Comparison of ENCODE assay signal across 9 cellular contexts in the genomic region with DNA sequence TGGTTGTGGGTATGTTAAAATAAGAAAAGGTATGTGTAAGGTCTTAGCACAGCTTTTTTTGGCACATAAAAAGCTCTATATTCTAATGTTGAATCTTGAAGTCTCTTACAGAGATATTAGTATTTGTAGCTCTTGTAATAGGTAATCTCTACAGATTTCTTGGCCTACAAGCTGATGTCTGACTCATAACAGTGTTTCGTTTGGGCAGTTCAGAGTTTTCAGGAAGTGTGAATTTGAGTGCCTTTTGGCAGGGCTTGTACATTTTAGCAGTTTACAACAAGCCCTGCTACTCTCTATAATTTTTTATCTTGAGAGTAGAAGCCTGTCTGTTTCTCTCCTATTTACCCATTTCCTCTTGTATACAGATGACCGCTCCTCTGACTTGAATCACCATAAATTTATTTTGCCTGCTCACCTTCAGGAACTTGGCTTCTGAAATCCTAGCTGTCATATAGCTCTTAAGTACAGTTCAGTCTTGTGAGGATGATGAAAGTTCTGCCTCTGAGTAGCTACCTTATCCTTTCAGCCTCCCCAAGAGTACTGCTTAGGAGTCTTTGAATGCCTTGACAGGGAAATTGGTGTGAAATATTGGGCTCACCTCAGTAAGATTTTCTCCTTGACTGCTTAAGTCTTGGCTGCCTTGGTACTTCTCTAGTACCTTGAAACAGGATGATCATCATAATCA.
A peak's percentile ranks its signal among the peaks of the same experiment; 100 is the strongest.
DNase-seq lines count a peak whose midpoint lies in the region; ATAC-seq and TF ChIP-seq lines count a peak whose summit lies in the region.
"Had no signal": no experiment of that assay in that cellular context is flagged by ENCODE, and none has a peak within 500 bp of the region (broad histone marks: within the 10 kb centered on the region; RNA-seq: fewer than 3 reads in every experiment).

No MANE protein-coding gene starts in this region.

- no peak overlapping the region for H3K27ac Mint-ChIP-seq in CD14-positive monocyte

- TF ChIP-seq EP300 in esophagus muscularis mucosa (IDR thresholded peaks at IDR 0.05), result no peak

- H3K9me3 Mint-ChIP-seq in CD14-positive monocyte, result peaks cover 0 to 3% (median 0%) of the 10 kb centered on the region in 7 donors

- intact Hi-C loops in Right ventricle myocardium superior (cut with DNase I) (no loop called here), esophagus muscularis mucosa (cut with DNase I) (no loop called here), CD14-positive monocyte (cut with micrococcal nuclease) (no loop called here), posterior cingulate gyrus (cut with DNase I) (no loop called here)

- TF ChIP-seq CTCF in right atrium auricular region (IDR thresholded peaks at IDR 0.05) (no peak), esophagus muscularis mucosa (IDR thresholded peaks at IDR 0.05) (no peak), CD14-positive monocyte (IDR thresholded peaks at IDR 0.05) (no peak)

- no peaks in the 10 kb centered on the region for H4K20me1 ChIP-seq in Karpas-422 (ENCODE audit: insufficient read depth, low read depth, low read length)

- no peak overlapping the region for H3K4me3 ChIP-seq in right atrium auricular region
- no peak overlapping the region for H3K4me3 ChIP-seq in esophagus muscularis mucosa
- H3K4me3 ChIP-seq in Karpas-422 (ENCODE audit: low read length), result no peak overlapping the region
- H3K4me3 ChIP-seq: psoas muscle had no signal

- H3K4me1 ChIP-seq in right atrium auricular region, result peaks cover 0 to 10% of the 10 kb centered on the region in 2 donors
- peaks cover 11 to 40% (median 32%) of the 10 kb centered on the region in 4 donors for H3K4me1 ChIP-seq in esophagus muscularis mucosa
- H3K4me1 ChIP-seq in Karpas-422 (ENCODE audit: low read length), result no peaks in the 10 kb centered on the region
- H3K4me1 ChIP-seq: psoas muscle had no signal

- H3K9me3 ChIP-seq in right atrium auricular region (no peaks in the 10 kb centered on the region), esophagus muscularis mucosa (no peaks in the 10 kb centered on the region), Karpas-422 (ENCODE audit: low read length) (no peaks in the 10 kb centered on the region)
- H3K9me3 ChIP-seq: psoas muscle had no signal

- no peak overlapping the region for H3K9ac ChIP-seq in Karpas-422 (ENCODE audit: low read length)

- no peak overlapping the region for H2AFZ ChIP-seq in Karpas-422 (ENCODE audit: low read length)

- peak overlapping the region in 1 of 2 donors; percentile 42 for H3K27ac ChIP-seq in right atrium auricular region
- H3K27ac ChIP-seq in esophagus muscularis mucosa (replicated peaks in 1 of 4), result peak overlapping the region; percentile 56 to 64 (median 60)
- H3K27ac ChIP-seq in Karpas-422 (ENCODE audit: low read length), result no peak overlapping the region
- H3K27ac ChIP-seq: psoas muscle had no signal

- H3K9me2 ChIP-seq in Karpas-422 (replicated peaks; ENCODE audit: insufficient read depth, low read length), result no peaks in the 10 kb centered on the region

- H3K79me2 ChIP-seq in Karpas-422 (ENCODE audit: low read length), result no peaks in the 10 kb centered on the region

- DNase-seq in Right ventricle myocardium superior (no peak), right atrium auricular region (ENCODE audit: low spot score) (no peak), esophagus muscularis mucosa (ENCODE audit: extremely low spot score) (no peak), Karpas-422 (no peak), CD14-positive monocyte (ENCODE audit: low spot score) (no peak), NCI-H2227 (lab: John Stamatoyannopoulos, UW; ENCODE audit: unreplicated experiment) (no peak), posterior cingulate gyrus (no peak)
- DNase-seq: psoas muscle had no signal

- no peak for TF ChIP-seq POLR2A in esophagus muscularis mucosa (IDR thresholded peaks at IDR 0.05; ENCODE audit: low read depth)

- H3K36me3 ChIP-seq in right atrium auricular region (no peaks in the 10 kb centered on the region), esophagus muscularis mucosa (no peaks in the 10 kb centered on the region), Karpas-422 (ENCODE audit: insufficient read depth, low read length) (no peaks in the 10 kb centered on the region)

- H3K27me3 ChIP-seq in right atrium auricular region (no peaks in the 10 kb centered on the region), esophagus muscularis mucosa (no peaks in the 10 kb centered on the region), Karpas-422 (ENCODE audit: low read length) (no peaks in the 10 kb centered on the region)

- no peaks in the 10 kb centered on the region for H3K36me3 Mint-ChIP-seq in CD14-positive monocyte

- peaks cover 0 to 2% (median 0%) of the 10 kb centered on the region in 3 donors for H3K27me3 Mint-ChIP-seq in CD14-positive monocyte (ENCODE audit: low read depth in 3 of 3)

- ATAC-seq in Right ventricle myocardium superior (ENCODE audit: poor library complexity), result peak; percentile 58
- peak; percentile 99 for ATAC-seq in HG03196 (IDR thresholded peaks at IDR 0.05; ENCODE audit: unreplicated experiment)
- ATAC-seq: psoas muscle had no signal

- H3K4me2 ChIP-seq in Karpas-422 (ENCODE audit: low read depth, low read length, poor library complexity, severe bottlenecking), result no peak overlapping the region

- WGBS in esophagus muscularis mucosa, result 22% methylated on average over 2 of the region's 2 CpGs

- H3K4me3 Mint-ChIP-seq in CD14-positive monocyte, result no peak overlapping the region

- no peaks in the 10 kb centered on the region for H3K4me1 Mint-ChIP-seq in CD14-positive monocyte
